1 cellular context compared by ENCODE assay signal in the genomic region with DNA sequence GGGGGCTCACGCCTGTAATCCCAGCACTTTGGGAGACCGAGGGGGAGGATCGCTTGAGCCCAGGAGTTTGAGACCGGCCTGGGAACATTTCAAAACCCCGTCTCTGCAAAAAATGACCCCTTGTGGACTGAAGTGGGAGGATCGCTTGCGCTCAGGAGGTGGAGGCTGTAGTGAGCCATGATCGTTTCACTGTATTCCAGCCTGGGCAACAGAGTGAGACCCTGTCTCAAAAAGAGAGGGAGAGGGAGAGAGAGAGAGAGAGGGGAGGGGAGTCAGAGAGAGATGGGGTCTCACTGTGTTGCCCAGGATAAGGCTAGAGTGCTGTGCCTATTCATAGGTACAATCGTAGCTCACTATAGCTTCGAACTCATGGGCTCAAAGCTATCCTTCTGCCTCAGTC.
TF ChIP-seq lines count a peak whose summit lies in the region.

No MANE protein-coding gene starts in this region.

TF ChIP-seq in GM23338, 12 proteins besides CTCF, POLR2A, EP300 and RAD21 (continued from another document):
- TF ChIP-seq, protein P1, sequence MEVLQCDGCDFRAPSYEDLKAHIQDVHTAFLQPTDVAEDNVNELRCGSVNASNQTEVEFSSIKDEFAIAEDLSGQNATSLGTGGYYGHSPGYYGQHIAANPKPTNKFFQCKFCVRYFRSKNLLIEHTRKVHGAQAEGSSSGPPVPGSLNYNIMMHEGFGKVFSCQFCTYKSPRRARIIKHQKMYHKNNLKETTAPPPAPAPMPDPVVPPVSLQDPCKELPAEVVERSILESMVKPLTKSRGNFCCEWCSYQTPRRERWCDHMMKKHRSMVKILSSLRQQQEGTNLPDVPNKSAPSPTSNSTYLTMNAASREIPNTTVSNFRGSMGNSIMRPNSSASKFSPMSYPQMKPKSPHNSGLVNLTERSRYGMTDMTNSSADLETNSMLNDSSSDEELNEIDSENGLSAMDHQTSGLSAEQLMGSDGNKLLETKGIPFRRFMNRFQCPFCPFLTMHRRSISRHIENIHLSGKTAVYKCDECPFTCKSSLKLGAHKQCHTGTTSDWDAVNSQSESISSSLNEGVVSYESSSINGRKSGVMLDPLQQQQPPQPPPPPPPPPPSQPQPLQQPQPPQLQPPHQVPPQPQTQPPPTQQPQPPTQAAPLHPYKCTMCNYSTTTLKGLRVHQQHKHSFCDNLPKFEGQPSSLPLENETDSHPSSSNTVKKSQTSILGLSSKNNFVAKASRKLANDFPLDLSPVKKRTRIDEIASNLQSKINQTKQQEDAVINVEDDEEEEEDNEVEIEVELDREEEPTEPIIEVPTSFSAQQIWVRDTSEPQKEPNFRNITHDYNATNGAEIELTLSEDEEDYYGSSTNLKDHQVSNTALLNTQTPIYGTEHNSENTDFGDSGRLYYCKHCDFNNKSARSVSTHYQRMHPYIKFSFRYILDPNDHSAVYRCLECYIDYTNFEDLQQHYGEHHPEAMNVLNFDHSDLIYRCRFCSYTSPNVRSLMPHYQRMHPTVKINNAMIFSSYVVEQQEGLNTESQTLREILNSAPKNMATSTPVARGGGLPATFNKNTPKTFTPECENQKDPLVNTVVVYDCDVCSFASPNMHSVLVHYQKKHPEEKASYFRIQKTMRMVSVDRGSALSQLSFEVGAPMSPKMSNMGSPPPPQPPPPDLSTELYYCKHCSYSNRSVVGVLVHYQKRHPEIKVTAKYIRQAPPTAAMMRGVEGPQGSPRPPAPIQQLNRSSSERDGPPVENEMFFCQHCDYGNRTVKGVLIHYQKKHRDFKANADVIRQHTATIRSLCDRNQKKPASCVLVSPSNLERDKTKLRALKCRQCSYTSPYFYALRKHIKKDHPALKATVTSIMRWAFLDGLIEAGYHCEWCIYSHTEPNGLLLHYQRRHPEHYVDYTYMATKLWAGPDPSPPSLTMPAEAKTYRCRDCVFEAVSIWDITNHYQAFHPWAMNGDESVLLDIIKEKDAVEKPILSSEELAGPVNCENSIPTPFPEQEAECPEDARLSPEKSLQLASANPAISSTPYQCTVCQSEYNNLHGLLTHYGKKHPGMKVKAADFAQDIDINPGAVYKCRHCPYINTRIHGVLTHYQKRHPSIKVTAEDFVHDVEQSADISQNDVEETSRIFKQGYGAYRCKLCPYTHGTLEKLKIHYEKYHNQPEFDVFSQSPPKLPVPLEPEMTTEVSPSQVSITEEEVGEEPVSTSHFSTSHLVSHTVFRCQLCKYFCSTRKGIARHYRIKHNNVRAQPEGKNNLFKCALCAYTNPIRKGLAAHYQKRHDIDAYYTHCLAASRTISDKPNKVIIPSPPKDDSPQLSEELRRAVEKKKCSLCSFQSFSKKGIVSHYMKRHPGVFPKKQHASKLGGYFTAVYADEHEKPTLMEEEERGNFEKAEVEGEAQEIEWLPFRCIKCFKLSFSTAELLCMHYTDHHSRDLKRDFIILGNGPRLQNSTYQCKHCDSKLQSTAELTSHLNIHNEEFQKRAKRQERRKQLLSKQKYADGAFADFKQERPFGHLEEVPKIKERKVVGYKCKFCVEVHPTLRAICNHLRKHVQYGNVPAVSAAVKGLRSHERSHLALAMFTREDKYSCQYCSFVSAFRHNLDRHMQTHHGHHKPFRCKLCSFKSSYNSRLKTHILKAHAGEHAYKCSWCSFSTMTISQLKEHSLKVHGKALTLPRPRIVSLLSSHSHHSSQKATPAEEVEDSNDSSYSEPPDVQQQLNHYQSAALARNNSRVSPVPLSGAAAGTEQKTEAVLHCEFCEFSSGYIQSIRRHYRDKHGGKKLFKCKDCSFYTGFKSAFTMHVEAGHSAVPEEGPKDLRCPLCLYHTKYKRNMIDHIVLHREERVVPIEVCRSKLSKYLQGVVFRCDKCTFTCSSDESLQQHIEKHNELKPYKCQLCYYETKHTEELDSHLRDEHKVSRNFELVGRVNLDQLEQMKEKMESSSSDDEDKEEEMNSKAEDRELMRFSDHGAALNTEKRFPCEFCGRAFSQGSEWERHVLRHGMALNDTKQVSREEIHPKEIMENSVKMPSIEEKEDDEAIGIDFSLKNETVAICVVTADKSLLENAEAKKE (CRISPR knock-in tag; IDR thresholded peaks at IDR 0.05): no peak
- TF ChIP-seq ZNF114 (CRISPR knock-in tag; IDR thresholded peaks at IDR 0.05) (no peak), CREB1 (CRISPR knock-in tag; IDR thresholded peaks at IDR 0.05; ENCODE audit: low read depth) (no peak), POLR2AphosphoS5 (IDR thresholded peaks at IDR 0.05; ENCODE audit: low read depth) (no peak), JUNB (IDR thresholded peaks at IDR 0.05; ENCODE audit: unreplicated experiment) (no peak), EZH2 (IDR thresholded peaks at IDR 0.05; ENCODE audit: low read depth, unreplicated experiment) (no peak)
